9 cellular contexts compared by ENCODE assay signal in the genomic region with DNA sequence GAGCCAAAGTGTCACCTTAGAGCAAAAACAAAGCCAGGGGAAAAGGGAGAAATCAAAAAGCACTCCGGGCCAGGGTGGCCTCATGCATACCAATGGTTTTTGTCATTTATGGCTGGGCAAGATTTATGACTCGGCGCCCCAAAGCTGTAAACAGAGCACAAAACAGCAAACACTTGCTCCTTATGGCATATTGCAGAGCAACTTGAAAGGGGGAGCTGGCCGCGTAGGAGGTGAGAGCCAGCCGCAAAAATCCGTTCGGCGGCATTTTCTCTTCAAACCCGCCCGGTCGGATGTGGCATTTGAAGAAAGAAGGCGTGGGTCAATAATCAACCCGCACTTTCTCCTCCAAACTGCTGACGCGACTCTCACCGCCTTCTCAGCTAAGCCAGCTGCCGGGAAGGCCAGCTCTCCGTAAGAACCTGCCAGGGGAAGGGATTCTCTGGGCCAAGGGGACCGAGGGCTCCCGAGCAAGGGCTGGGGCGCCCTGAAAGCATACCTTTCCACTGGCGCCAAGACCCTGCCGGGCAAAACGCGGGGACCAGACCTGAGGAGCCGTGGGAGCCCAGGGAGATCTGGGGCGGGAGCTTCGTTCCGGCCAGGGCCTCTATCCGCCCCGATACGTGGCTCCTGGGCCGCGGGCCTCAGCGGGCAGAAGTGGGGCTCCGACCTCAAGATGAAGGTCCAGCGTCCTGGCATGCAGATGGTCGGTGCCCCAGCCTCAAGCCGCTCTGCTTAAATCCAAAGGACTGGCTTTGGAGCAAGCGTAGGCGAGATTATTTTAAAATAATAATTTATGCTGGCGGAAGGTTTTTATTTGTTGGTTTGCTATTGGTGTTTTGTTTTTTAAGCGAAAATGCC. TPM values are rescaled to one million over a fixed set of nuclear protein-coding genes. Genes with fewer than 3 reads are reported as not detected.
DNase-seq lines count a peak whose midpoint lies in the region; TF ChIP-seq lines count a peak whose summit lies in the region.
"Had no signal": no experiment of that assay in that cellular context is flagged by ENCODE, and none has a peak within 500 bp of the region (broad histone marks: within the 10 kb centered on the region; RNA-seq: fewer than 3 reads in every experiment).

No MANE protein-coding gene starts in this region.

- H3K27me3 ChIP-seq in fibroblast of lung (ENCODE audit: control insufficient read depth, insufficient read depth, low read length) (no peaks in the 10 kb centered on the region), skeletal muscle tissue (ENCODE audit: control insufficient read depth in 3 of 3, insufficient read depth in 3 of 3, low read length in 3 of 3) (no peaks in the 10 kb centered on the region), trophoblast cell (ENCODE audit: insufficient read depth, low read length) (peaks cover 80% of the 10 kb centered on the region)

- H3K4me1 ChIP-seq in fibroblast of lung (ENCODE audit: control insufficient read depth, extremely low read depth, insufficient read depth, low read length) (peaks cover 17% of the 10 kb centered on the region), skeletal muscle tissue (ENCODE audit: control insufficient read depth in 3 of 3, insufficient read depth in 3 of 3, low read length in 3 of 3) (peaks cover 26 to 48% (median 42%) of the 10 kb centered on the region in 3 donors), trophoblast cell (ENCODE audit: control insufficient read depth in 1 of 2, insufficient read depth in 2 of 2, low read length in 2 of 2) (peaks cover 2% of the 10 kb centered on the region in 2 experiments)

- no peak for TF ChIP-seq CTCF in fibroblast of lung (conservative IDR thresholded peaks at IDR 0.05 in 1 of 2, IDR thresholded peaks at IDR 0.05 in 1 of 2; ENCODE audit: low read depth in 1 of 2, low read length in 2 of 2)

- no peaks in the 10 kb centered on the region for H4K20me1 ChIP-seq in fibroblast of lung (ENCODE audit: control insufficient read depth, extremely low read depth, insufficient read depth, low read length)

- no peak overlapping the region for H4K8ac ChIP-seq in trophoblast cell (ENCODE audit: low read depth, low read length)

- no peak overlapping the region for H3K14ac ChIP-seq in trophoblast cell (ENCODE audit: low read length)

- H3K23ac ChIP-seq in trophoblast cell (ENCODE audit: low read length) = no peak overlapping the region

- H2BK120ac ChIP-seq in trophoblast cell (ENCODE audit: insufficient read depth, low read length, poor library complexity) = no peak overlapping the region

- no peaks in the 10 kb centered on the region for H3K79me1 ChIP-seq in trophoblast cell (ENCODE audit: low read length)

- no peaks in the 10 kb centered on the region for H3K36me3 ChIP-seq in fibroblast of lung (ENCODE audit: control insufficient read depth, insufficient read depth, low read length)
- peaks cover 0 to 5% (median 0%) of the 10 kb centered on the region in 3 donors for H3K36me3 ChIP-seq in skeletal muscle tissue (ENCODE audit: control insufficient read depth in 3 of 3, insufficient read depth in 3 of 3, low read length in 3 of 3)
- no peaks in the 10 kb centered on the region for H3K36me3 ChIP-seq in trophoblast cell (ENCODE audit: control insufficient read depth in 1 of 2, insufficient read depth in 2 of 2, low read length in 2 of 2)

- H3K27ac ChIP-seq in fibroblast of lung (ENCODE audit: insufficient read depth, low read length) (peak overlapping the region; percentile 88), skeletal muscle tissue (ENCODE audit: low read depth, low read length) (no peak overlapping the region), trophoblast cell (ENCODE audit: low read depth, low read length) (no peak overlapping the region)

- H3K4me2 ChIP-seq in fibroblast of lung (ENCODE audit: extremely low read depth, insufficient read depth, low read length) (peak overlapping the region; percentile 98), trophoblast cell (ENCODE audit: low read length) (no peak overlapping the region)

- no peak overlapping the region for H3K4ac ChIP-seq in trophoblast cell (ENCODE audit: low read depth, low read length)

- no peak overlapping the region for H3K18ac ChIP-seq in trophoblast cell (ENCODE audit: low read length)

- H3K4me3 ChIP-seq in fibroblast of lung (replicated peaks in 1 of 4; ENCODE audit: control extremely low read depth in 1 of 4, insufficient read depth in 1 of 4, low read depth in 3 of 4, low read length in 4 of 4) (peak overlapping the region; percentile 52 to 92 (median 68)), skeletal muscle tissue (ENCODE audit: low read length in 3 of 3) (peak overlapping the region in 2 of 3 donors; percentile 41 to 51), trophoblast cell (ENCODE audit: low read depth, low read length) (no peak overlapping the region)
- H3K4me3 ChIP-seq: GM12878 had no signal

- H2AK5ac ChIP-seq in trophoblast cell (ENCODE audit: low read length) = no peak overlapping the region

- H2AFZ ChIP-seq in fibroblast of lung (ENCODE audit: low read length) (no peak overlapping the region), trophoblast cell (ENCODE audit: insufficient read depth, low read length, poor library complexity) (no peak overlapping the region)

- no peak overlapping the region for H4K91ac ChIP-seq in trophoblast cell (ENCODE audit: low read depth, low read length)

- no CpG with 5 or more reads among the region's 44 CpGs for WGBS in trophoblast cell (ENCODE audit: extremely low coverage, insufficient coverage, insufficient read length)

- H3K9me3 ChIP-seq in fibroblast of lung (ENCODE audit: control insufficient read depth, insufficient read depth, low read depth, low read length) (no peaks in the 10 kb centered on the region), skeletal muscle tissue (ENCODE audit: control insufficient read depth in 3 of 3, low read length in 3 of 3) (no peaks in the 10 kb centered on the region), trophoblast cell (ENCODE audit: insufficient read depth, low read depth, low read length) (peaks cover 4% of the 10 kb centered on the region)

- peak overlapping the region; percentile 77 for H3K9ac ChIP-seq in fibroblast of lung (ENCODE audit: insufficient read depth, low read length)
- H3K9ac ChIP-seq in skeletal muscle tissue (ENCODE audit: low read depth in 1 of 3, low read length in 3 of 3) = peak overlapping the region in 1 of 3 donors; percentile 50
- no peak overlapping the region for H3K9ac ChIP-seq in trophoblast cell (ENCODE audit: low read length)

- H3K79me2 ChIP-seq in fibroblast of lung (ENCODE audit: control insufficient read depth, insufficient read depth, low read length) (peaks cover 71% of the 10 kb centered on the region), trophoblast cell (ENCODE audit: control insufficient read depth, insufficient read depth, low read length, poor library complexity) (no peaks in the 10 kb centered on the region)

- no peak overlapping the region for H2BK12ac ChIP-seq in trophoblast cell (ENCODE audit: low read length)

- H2BK5ac ChIP-seq in trophoblast cell (ENCODE audit: low read depth, low read length, poor library complexity) = no peak overlapping the region

- H4K12ac ChIP-seq in trophoblast cell (ENCODE audit: low read depth, low read length) = no peak overlapping the region

- DNase-seq in NCI-H226 (peak; percentile 84), fibroblast of lung (ENCODE audit: low read depth in 2 of 2) (peak; percentile 90 to 91), trophoblast cell (no peak), head of caudate nucleus (no peak), GM03348 (ENCODE audit: low spot score) (no peak)
- DNase-seq: NCI-H526 treated with DMSO at 0.1 percent for 48 hours; stimulated activated CD8-positive, alpha-beta memory T cell treated with anti-CD3 and anti-CD28 coated beads, Interleukin-4, amount 100 ng/mL, for 48 hours had no signal

- intact Hi-C loops in head of caudate nucleus (cut with DNase I) = no loop called here

RNA-seq across cellular contexts. Expression of a gene that starts 12.9 kb away (rescaled TPM):
- total RNA-seq in fibroblast of lung = 1.0 and 1.3 TPM in 2 replicates
- 2.3 and 2.6 TPM in 2 replicates for polyA plus RNA-seq in fibroblast of lung
- 1.4 and 2.2 TPM in 2 replicates for polyA plus RNA-seq in fibroblast of lung (2012)
- 2.1 and 2.3 TPM in 2 replicates for polyA minus RNA-seq in fibroblast of lung (ENCODE audit: low replicate concordance)
- total RNA-seq in skeletal muscle tissue = under 0.01 TPM
- not detected in 2 replicates for polyA plus RNA-seq in trophoblast cell (2013)
- total RNA-seq: GM12878 had no signal
- polyA plus RNA-seq: GM12878 had no signal

RNA-seq across cellular contexts. Expression of a gene that starts 15.2 kb away (rescaled TPM):
- 0.33 and 0.51 TPM in 2 replicates for total RNA-seq in fibroblast of lung
- polyA plus RNA-seq in fibroblast of lung = 2.4 and 3.6 TPM in 2 replicates
- polyA plus RNA-seq in fibroblast of lung (2012) = 2.6 and 3.3 TPM in 2 replicates
- polyA minus RNA-seq in fibroblast of lung (ENCODE audit: low replicate concordance) = 1.6 and 3.6 TPM in 2 replicates
- total RNA-seq in skeletal muscle tissue = 2.1 TPM
- 0.03 TPM in 1 of 2 replicates, not detected in the other for polyA plus RNA-seq in trophoblast cell (2013)
- total RNA-seq: GM12878 had no signal

RNA-seq across cellular contexts. Expression of a gene that starts 19.6 kb away (rescaled TPM):
- total RNA-seq in fibroblast of lung = 0.50 and 0.51 TPM in 2 replicates
- polyA plus RNA-seq in fibroblast of lung = 0.58 and 0.83 TPM in 2 replicates
- 0.66 and 0.67 TPM in 2 replicates for polyA plus RNA-seq in fibroblast of lung (2012)
- polyA minus RNA-seq in fibroblast of lung (ENCODE audit: low replicate concordance) = 1.1 TPM in 1 of 2 replicates, not detected in the other
- total RNA-seq in skeletal muscle tissue = not detected
- 0.05 and 0.06 TPM in 2 replicates for polyA plus RNA-seq in trophoblast cell (2013)

RNA-seq across cellular contexts. Expression of a gene that starts 28.1 kb away (rescaled TPM):
- total RNA-seq in fibroblast of lung = 18.3 and 22.1 TPM in 2 replicates
- polyA plus RNA-seq in fibroblast of lung = 16.6 and 35.6 TPM in 2 replicates
- 17.5 and 31.8 TPM in 2 replicates for polyA plus RNA-seq in fibroblast of lung (2012)
- polyA minus RNA-seq in fibroblast of lung (ENCODE audit: low replicate concordance) = 3.1 and 3.9 TPM in 2 replicates
- 4.2 TPM for total RNA-seq in skeletal muscle tissue
- polyA plus RNA-seq in trophoblast cell (2013) = not detected in 2 replicates

RNA-seq across cellular contexts. Expression of a gene that starts 32.2 kb away (rescaled TPM):
- total RNA-seq in fibroblast of lung (3.6 and 4.4 TPM in 2 replicates), skeletal muscle tissue (3.1 TPM)
- polyA plus RNA-seq in fibroblast of lung = 0.70 and 1.2 TPM in 2 replicates
- polyA plus RNA-seq in fibroblast of lung (2012) = 1.6 and 3.8 TPM in 2 replicates
- 0.30 and 1.6 TPM in 2 replicates for polyA minus RNA-seq in fibroblast of lung (ENCODE audit: low replicate concordance)
- not detected in 2 replicates for polyA plus RNA-seq in trophoblast cell (2013)
- total RNA-seq: GM12878 had no signal

Comparison
In these comparisons a context has a peak if more than half of its experiments do, and no peak if none do; other contexts are left out.
1. DNase-seq: peak in NCI-H226 (single experiment) and fibroblast of lung (2 of 2); none in trophoblast cell (0 of 2), head of caudate nucleus (0 of 42) and GM03348 (single experiment).